In genomic region chr1:156804572-156805243, GRCh38 we compare ENCODE assay signal across 8 cellular contexts. TPM values are rescaled to one million over a fixed set of nuclear protein-coding genes. Genes with fewer than 3 reads are reported as not detected.
DNase-seq lines count a peak whose midpoint lies in the region; ATAC-seq, FAIRE-seq and TF ChIP-seq lines count a peak whose summit lies in the region.

No MANE protein-coding gene starts in this region.

- no peak for ATAC-seq in naive thymus-derived CD8-positive, alpha-beta T cell
- no peak for ATAC-seq in HG02588 (IDR thresholded peaks at IDR 0.05; ENCODE audit: unreplicated experiment)

- POLR2A ChIA-PET in naive thymus-derived CD8-positive, alpha-beta T cell (lab: Charles Lee): interaction anchor here (0.9 kb wide), 1 partner anchor 64 kb away, joined by 3 read pairs; the partner anchor contains the start of gene MRPL24

- no peak for TF ChIP-seq CTCF in D721Med (IDR thresholded peaks at IDR 0.05; ENCODE audit: insufficient read depth, missing control alignments)

- intact Hi-C loops in activated T-helper 1 cell treated with anti-CD3 and anti-CD28 coated beads, Interleukin-12 subunit alpha, Interleukin-12 subunit beta, Interleukin-2, Interleukin-4 antibody, amounts not matched to agents 30 ng/mL and 10 ng/mL and 1 ng/mL, durations not matched to agents 14 hours and 24 hours and 36 hours (cut with micrococcal nuclease): no loop called here

- H3K27ac Mint-ChIP-seq in activated T-helper 1 cell treated with anti-CD3 and anti-CD28 coated beads, Interleukin-12 subunit alpha, Interleukin-12 subunit beta, Interleukin-2, Interleukin-4 antibody, amounts not matched to agents 30 ng/mL and 10 ng/mL and 1 ng/mL, durations not matched to agents 14 hours and 24 hours and 36 hours: peak overlapping the region; percentile 67
- peak overlapping the region; percentile 50 to 90 (median 76) for H3K27ac Mint-ChIP-seq in naive thymus-derived CD8-positive, alpha-beta T cell

- FAIRE-seq in D721Med (lab: Jason Lieb, UNC): peak; percentile 98
- no peak for FAIRE-seq in H54 (lab: Jason Lieb, UNC)

- H3K27me3 Mint-ChIP-seq in activated T-helper 1 cell treated with anti-CD3 and anti-CD28 coated beads, Interleukin-12 subunit alpha, Interleukin-12 subunit beta, Interleukin-2, Interleukin-4 antibody, amounts not matched to agents 30 ng/mL and 10 ng/mL and 1 ng/mL, durations not matched to agents 14 hours and 24 hours and 36 hours (ENCODE audit: insufficient read depth): no peaks in the 10 kb centered on the region
- no peaks in the 10 kb centered on the region for H3K27me3 Mint-ChIP-seq in naive thymus-derived CD8-positive, alpha-beta T cell

- peaks cover 81% of the 10 kb centered on the region for H3K4me1 Mint-ChIP-seq in activated T-helper 1 cell treated with anti-CD3 and anti-CD28 coated beads, Interleukin-12 subunit alpha, Interleukin-12 subunit beta, Interleukin-2, Interleukin-4 antibody, amounts not matched to agents 30 ng/mL and 10 ng/mL and 1 ng/mL, durations not matched to agents 14 hours and 24 hours and 36 hours (ENCODE audit: low read depth)
- peaks cover 16 to 42% (median 28%) of the 10 kb centered on the region in 4 donors for H3K4me1 Mint-ChIP-seq in naive thymus-derived CD8-positive, alpha-beta T cell

- DNase-seq in D721Med (ENCODE audit: insufficient read length, low spot score) (peak; percentile 63), NCI-H2107 treated with DMSO at 0.1 percent for 48 hours (lab: John Stamatoyannopoulos, UW; ENCODE audit: unreplicated experiment) (peak; percentile 78), SW480 (ENCODE audit: low spot score) (no peak), H54 (ENCODE audit: insufficient read length, low spot score) (no peak), T1000 (lab: John Stamatoyannopoulos, UW) (no peak)
- DNase-seq in activated T-helper 1 cell treated with anti-CD3 and anti-CD28 coated beads, Interleukin-12 subunit alpha, Interleukin-12 subunit beta, Interleukin-2, Interleukin-4 antibody, amounts not matched to agents 30 ng/mL and 10 ng/mL and 1 ng/mL, durations not matched to agents 14 hours and 24 hours and 36 hours (ENCODE audit: low spot score): no peak
- no peak for DNase-seq in naive thymus-derived CD8-positive, alpha-beta T cell

- no peak for TF ChIP-seq POLR2A in H54 (IDR thresholded peaks at IDR 0.05; ENCODE audit: low read depth, low read length)

- H3K4me3 Mint-ChIP-seq in activated T-helper 1 cell treated with anti-CD3 and anti-CD28 coated beads, Interleukin-12 subunit alpha, Interleukin-12 subunit beta, Interleukin-2, Interleukin-4 antibody, amounts not matched to agents 30 ng/mL and 10 ng/mL and 1 ng/mL, durations not matched to agents 14 hours and 24 hours and 36 hours: no peak overlapping the region
- no peak overlapping the region for H3K4me3 Mint-ChIP-seq in naive thymus-derived CD8-positive, alpha-beta T cell

- peaks cover 53% of the 10 kb centered on the region for H3K36me3 Mint-ChIP-seq in activated T-helper 1 cell treated with anti-CD3 and anti-CD28 coated beads, Interleukin-12 subunit alpha, Interleukin-12 subunit beta, Interleukin-2, Interleukin-4 antibody, amounts not matched to agents 30 ng/mL and 10 ng/mL and 1 ng/mL, durations not matched to agents 14 hours and 24 hours and 36 hours (ENCODE audit: low read depth)
- peaks cover 0 to 49% (median 7%) of the 10 kb centered on the region in 3 donors for H3K36me3 Mint-ChIP-seq in naive thymus-derived CD8-positive, alpha-beta T cell

- H3K9me3 Mint-ChIP-seq in activated T-helper 1 cell treated with anti-CD3 and anti-CD28 coated beads, Interleukin-12 subunit alpha, Interleukin-12 subunit beta, Interleukin-2, Interleukin-4 antibody, amounts not matched to agents 30 ng/mL and 10 ng/mL and 1 ng/mL, durations not matched to agents 14 hours and 24 hours and 36 hours: no peaks in the 10 kb centered on the region
- H3K9me3 Mint-ChIP-seq in naive thymus-derived CD8-positive, alpha-beta T cell: no peaks in the 10 kb centered on the region

RNA-seq across cellular contexts. Expression of gene SH2D2A, which starts 11.9 kb away (rescaled TPM):
- total RNA-seq in activated T-helper 1 cell treated with anti-CD3 and anti-CD28 coated beads, Interleukin-12 subunit alpha, Interleukin-12 subunit beta, Interleukin-2, Interleukin-4 antibody, amounts not matched to agents 30 ng/mL and 10 ng/mL and 1 ng/mL, durations not matched to agents 14 hours and 24 hours and 36 hours: 283 and 286 TPM in 2 replicates
- total RNA-seq in naive thymus-derived CD8-positive, alpha-beta T cell: 10 to 100 TPM; 24.3 to 24.7 TPM
- polyA plus RNA-seq in naive thymus-derived CD8-positive, alpha-beta T cell: 10 to 100 TPM; 23.6 to 31.5 (median 25.6) TPM

RNA-seq across cellular contexts. Expression of gene PRCC, which starts 37.4 kb away (rescaled TPM):
- 117 TPM in 2 replicates for total RNA-seq in activated T-helper 1 cell treated with anti-CD3 and anti-CD28 coated beads, Interleukin-12 subunit alpha, Interleukin-12 subunit beta, Interleukin-2, Interleukin-4 antibody, amounts not matched to agents 30 ng/mL and 10 ng/mL and 1 ng/mL, durations not matched to agents 14 hours and 24 hours and 36 hours
- 10 to 100 TPM; 59.5 to 64.0 TPM for total RNA-seq in naive thymus-derived CD8-positive, alpha-beta T cell
- 10 to 100 TPM; 22.9 to 55.7 (median 39.9) TPM for polyA plus RNA-seq in naive thymus-derived CD8-positive, alpha-beta T cell

RNA-seq across cellular contexts. Expression of gene HDGF, which starts 53.2 kb away (rescaled TPM):
- 371 and 374 TPM in 2 replicates for total RNA-seq in activated T-helper 1 cell treated with anti-CD3 and anti-CD28 coated beads, Interleukin-12 subunit alpha, Interleukin-12 subunit beta, Interleukin-2, Interleukin-4 antibody, amounts not matched to agents 30 ng/mL and 10 ng/mL and 1 ng/mL, durations not matched to agents 14 hours and 24 hours and 36 hours
- total RNA-seq in naive thymus-derived CD8-positive, alpha-beta T cell: 100 to 1,000 TPM in 1 of 2 experiments, 10 to 100 TPM in 1; 95.4 to 103 TPM
- polyA plus RNA-seq in naive thymus-derived CD8-positive, alpha-beta T cell: 10 to 100 TPM; 25.0 to 50.1 (median 41.3) TPM

RNA-seq across cellular contexts. Expression of gene INSRR, which starts 54.2 kb away (rescaled TPM):
- total RNA-seq in activated T-helper 1 cell treated with anti-CD3 and anti-CD28 coated beads, Interleukin-12 subunit alpha, Interleukin-12 subunit beta, Interleukin-2, Interleukin-4 antibody, amounts not matched to agents 30 ng/mL and 10 ng/mL and 1 ng/mL, durations not matched to agents 14 hours and 24 hours and 36 hours: 0.65 and 0.78 TPM in 2 replicates
- total RNA-seq in naive thymus-derived CD8-positive, alpha-beta T cell: not detected
- not detected for polyA plus RNA-seq in naive thymus-derived CD8-positive, alpha-beta T cell

RNA-seq across cellular contexts. Expression of gene NTRK1, which starts 56.0 kb away (rescaled TPM):
- total RNA-seq in activated T-helper 1 cell treated with anti-CD3 and anti-CD28 coated beads, Interleukin-12 subunit alpha, Interleukin-12 subunit beta, Interleukin-2, Interleukin-4 antibody, amounts not matched to agents 30 ng/mL and 10 ng/mL and 1 ng/mL, durations not matched to agents 14 hours and 24 hours and 36 hours: 49.1 and 49.8 TPM in 2 replicates
- total RNA-seq in naive thymus-derived CD8-positive, alpha-beta T cell: not detected
- under 1 TPM in 2 of 3 donors, not detected in 1; 0.14 to 0.25 TPM for polyA plus RNA-seq in naive thymus-derived CD8-positive, alpha-beta T cell

Comparison
In these comparisons a context has a peak if more than half of its experiments do, and no peak if none do; other contexts are left out.
1. DNase-seq: peak in D721Med (single experiment) and NCI-H2107 treated with DMSO at 0.1 percent for 48 hours (single experiment); none in activated T-helper 1 cell treated with anti-CD3 and anti-CD28 coated beads, Interleukin-12 subunit alpha, Interleukin-12 subunit beta, Interleukin-2, Interleukin-4 antibody, amounts not matched to agents 30 ng/mL and 10 ng/mL and 1 ng/mL, durations not matched to agents 14 hours and 24 hours and 36 hours (single experiment), naive thymus-derived CD8-positive, alpha-beta T cell (0 of 10), SW480 (single experiment), H54 (single experiment) and T1000 (single experiment).
2. RNA of gene SH2D2A, which starts 11.9 kb away (total RNA-seq): 283 to 286 TPM in activated T-helper 1 cell treated with anti-CD3 and anti-CD28 coated beads, Interleukin-12 subunit alpha, Interleukin-12 subunit beta, Interleukin-2, Interleukin-4 antibody, amounts not matched to agents 30 ng/mL and 10 ng/mL and 1 ng/mL, durations not matched to agents 14 hours and 24 hours and 36 hours; 24.3 to 24.7 TPM in naive thymus-derived CD8-positive, alpha-beta T cell; every median in the first group is over 10 times any median in the second.